ENCODE assay signal across 8 cellular contexts in genomic region chr19:2495651-2496316, GRCh38. TPM values are rescaled to one million over a fixed set of nuclear protein-coding genes. Genes with fewer than 3 reads are reported as not detected.
DNase-seq lines count a peak whose midpoint lies in the region; ATAC-seq and TF ChIP-seq lines count a peak whose summit lies in the region.

No MANE protein-coding gene starts in this region.

- WGBS in esophagus muscularis mucosa, result 8% methylated on average over 13 of the region's 16 CpGs

- intact Hi-C loops in esophagus muscularis mucosa (cut with DNase I), result loop anchor here (5.0 kb wide), 1 partner anchor 42 kb away; no protein-coding TSS in a partner anchor
- intact Hi-C loops in naive thymus-derived CD4-positive, alpha-beta T cell (cut with micrococcal nuclease), result loop anchor here in 1 of 2 donors (5.0 kb wide), 1 partner anchor 37 kb away; no protein-coding TSS in a partner anchor

- no peaks in the 10 kb centered on the region for H3K36me3 Mint-ChIP-seq in naive thymus-derived CD4-positive, alpha-beta T cell

- H3K27me3 ChIP-seq in MM.1S (replicated peaks; ENCODE audit: insufficient read depth, low read length) (no peaks in the 10 kb centered on the region), esophagus muscularis mucosa (no peaks in the 10 kb centered on the region)
- H3K27me3 ChIP-seq in naive thymus-derived CD4-positive, alpha-beta T cell (ENCODE audit: control insufficient read depth in 2 of 2, insufficient read depth in 2 of 2, low read length in 2 of 2), result no peaks in the 10 kb centered on the region

- POLR2A ChIA-PET in naive thymus-derived CD4-positive, alpha-beta T cell (lab: Charles Lee), result interaction anchor here (1.2 to 7.3 kb wide), 2 partner anchors 9 to 19 kb away, joined by 4 to 81 read pairs; partner anchors contain the start of gene GADD45B

- ATAC-seq in naive thymus-derived CD4-positive, alpha-beta T cell, result no peak
- ATAC-seq in GM21576 (IDR thresholded peaks at IDR 0.05; ENCODE audit: unreplicated experiment), result no peak

- H3K4me3 ChIP-seq in MM.1S (ENCODE audit: low read length) (no peak overlapping the region; the same call in 1 of the 2 replicates), esophagus muscularis mucosa (peak overlapping the region; percentile 56 to 65 (median 60))
- H3K4me3 ChIP-seq in naive thymus-derived CD4-positive, alpha-beta T cell (ENCODE audit: low read length), result peak overlapping the region; percentile 77

- CTCF ChIA-PET in naive thymus-derived CD4-positive, alpha-beta T cell (lab: Charles Lee), result interaction anchor here (0.6 kb wide), 1 partner anchor 11 kb away, joined by 3 read pairs; no protein-coding TSS in a partner anchor

- H2AFZ ChIP-seq in MM.1S (ENCODE audit: low read length), result 0 out of 2 replicates have a peak overlapping the region, but pooled peaks have one; percentile 73

- H3K4me1 Mint-ChIP-seq in naive thymus-derived CD4-positive, alpha-beta T cell, result peaks cover 0 to 33% (median 26%) of the 10 kb centered on the region in 7 donors

- no peaks in the 10 kb centered on the region for H3K9me2 ChIP-seq in MM.1S (replicated peaks; ENCODE audit: insufficient read depth, low read length)

- TF ChIP-seq CTCF in MM.1S (IDR thresholded peaks at IDR 0.05; ENCODE audit: low read length) (no peak), esophagus muscularis mucosa (IDR thresholded peaks at IDR 0.05) (no peak)

- H3K27ac ChIP-seq in MM.1S (ENCODE audit: low read length) (peak overlapping the region; percentile 58; the same call in 1 of the 2 replicates), esophagus muscularis mucosa (replicated peaks in 1 of 4) (peak overlapping the region; percentile 87 to 89 (median 88))
- H3K27ac ChIP-seq in naive thymus-derived CD4-positive, alpha-beta T cell (ENCODE audit: low read depth, low read length), result peak overlapping the region; percentile 69

- no peaks in the 10 kb centered on the region for H3K36me3 ChIP-seq in MM.1S (replicated peaks; ENCODE audit: insufficient read depth, low read length)
- no peaks in the 10 kb centered on the region for H3K36me3 ChIP-seq in esophagus muscularis mucosa
- no peaks in the 10 kb centered on the region for H3K36me3 ChIP-seq in naive thymus-derived CD4-positive, alpha-beta T cell (ENCODE audit: control insufficient read depth in 2 of 3, insufficient read depth in 3 of 3, low read length in 3 of 3)

- peaks cover 26% of the 10 kb centered on the region for H3K4me1 ChIP-seq in MM.1S (ENCODE audit: low read length)
- H3K4me1 ChIP-seq in esophagus muscularis mucosa, result peaks cover 31 to 46% (median 40%) of the 10 kb centered on the region in 4 donors
- peaks cover 6 to 11% of the 10 kb centered on the region in 2 donors for H3K4me1 ChIP-seq in naive thymus-derived CD4-positive, alpha-beta T cell (ENCODE audit: control insufficient read depth in 2 of 2, insufficient read depth in 2 of 2, low read length in 2 of 2)

- DNase-seq in AG08396 (ENCODE audit: low spot score), result peak; percentile 57
- no peak for DNase-seq in MM.1S
- no peak for DNase-seq in esophagus muscularis mucosa (ENCODE audit: extremely low spot score)
- no peak for DNase-seq in naive thymus-derived CD4-positive, alpha-beta T cell
- no peak for DNase-seq in NCI-H2107 treated with DMSO at 0.1 percent for 48 hours (lab: John Stamatoyannopoulos, UW; ENCODE audit: unreplicated experiment)
- no peak for DNase-seq in activated CD8-positive, alpha-beta memory T cell treated with anti-CD3 and anti-CD28 coated beads for 24 hours
- DNase-seq in NCI-H146 (lab: John Stamatoyannopoulos, UW), result no peak

- no peaks in the 10 kb centered on the region for H4K20me1 ChIP-seq in MM.1S (ENCODE audit: insufficient read depth, low read length)

- peak overlapping the region in 1 of 9 donors; percentile 29 for H3K27ac Mint-ChIP-seq in naive thymus-derived CD4-positive, alpha-beta T cell

- H3K9ac ChIP-seq in MM.1S (ENCODE audit: low read length), result no peak overlapping the region; the same call in 1 of the 2 replicates

- H3K27me3 Mint-ChIP-seq in naive thymus-derived CD4-positive, alpha-beta T cell, result peaks cover 15 to 46% (median 17%) of the 10 kb centered on the region in 5 donors

- TF ChIP-seq POLR2A in esophagus muscularis mucosa (IDR thresholded peaks at IDR 0.05; ENCODE audit: low read depth), result no peak

- H3K79me2 ChIP-seq in MM.1S (ENCODE audit: low read length), result no peaks in the 10 kb centered on the region

- H3K9me3 ChIP-seq in MM.1S (replicated peaks; ENCODE audit: insufficient read depth, low read length), result no peaks in the 10 kb centered on the region
- H3K9me3 ChIP-seq in esophagus muscularis mucosa, result no peaks in the 10 kb centered on the region
- H3K9me3 ChIP-seq in naive thymus-derived CD4-positive, alpha-beta T cell (ENCODE audit: control insufficient read depth in 2 of 3, low read length in 3 of 3), result no peaks in the 10 kb centered on the region

- peaks cover 26% of the 10 kb centered on the region for H3F3A ChIP-seq in MM.1S (ENCODE audit: insufficient read depth, low read length)

- no peak for TF ChIP-seq EP300 in esophagus muscularis mucosa (IDR thresholded peaks at IDR 0.05)

- H3K4me3 Mint-ChIP-seq in naive thymus-derived CD4-positive, alpha-beta T cell, result peak overlapping the region; percentile 43 to 82 (median 64)

- no peaks in the 10 kb centered on the region for H3K9me3 Mint-ChIP-seq in naive thymus-derived CD4-positive, alpha-beta T cell

- H3K4me2 ChIP-seq in MM.1S (ENCODE audit: low read depth, low read length), result peak overlapping the region; percentile 97

RNA-seq across cellular contexts. Expression of gene GADD45B, which starts 19.9 kb away (rescaled TPM):
- 100 to 1,000 TPM in 1 of 4 donors, 10 to 100 TPM in 3; 56.5 to 793 (median 90.5) TPM for total RNA-seq in esophagus muscularis mucosa
- total RNA-seq in naive thymus-derived CD4-positive, alpha-beta T cell, result 100 to 1,000 TPM in 2 of 5 experiments, 10 to 100 TPM in 3; 71.7 to 157 (median 84.2) TPM
- polyA plus RNA-seq in naive thymus-derived CD4-positive, alpha-beta T cell, result 10 to 100 TPM; 30.1 to 38.4 TPM

RNA-seq across cellular contexts. Expression of gene LMNB2, which starts 39.0 kb away (rescaled TPM):
- 10 to 100 TPM; 13.3 to 30.8 (median 19.3) TPM for total RNA-seq in esophagus muscularis mucosa
- 10 to 100 TPM; 10.8 to 86.4 (median 16.6) TPM for total RNA-seq in naive thymus-derived CD4-positive, alpha-beta T cell
- polyA plus RNA-seq in naive thymus-derived CD4-positive, alpha-beta T cell, result 10 to 100 TPM in 1 of 2 donors, 1 to 10 TPM in 1; 5.6 to 11.4 TPM
